ENCODE assay signal across 18 cellular contexts in genomic region chr2:240301256-240301795, GRCh38.
DNase-seq lines count a peak whose midpoint lies in the region; ATAC-seq, FAIRE-seq and TF ChIP-seq lines count a peak whose summit lies in the region.
"Had no signal": no experiment of that assay in that cellular context is flagged by ENCODE, and none has a peak within 500 bp of the region (broad histone marks: within the 10 kb centered on the region; RNA-seq: fewer than 3 reads in every experiment).

No MANE protein-coding gene starts in this region.

- H3K9me3 Mint-ChIP-seq in osteocyte (ENCODE audit: unreplicated experiment), result no peaks in the 10 kb centered on the region
- H3K9me3 Mint-ChIP-seq: CD8-positive, alpha-beta memory T cell had no signal

- no peak for TF ChIP-seq POLR2A in GM12892 (IDR thresholded peaks at IDR 0.05; ENCODE audit: low read depth, low read length)

- H3K4me1 Mint-ChIP-seq in osteocyte (ENCODE audit: unreplicated experiment), result peaks cover 21% of the 10 kb centered on the region
- H3K4me1 Mint-ChIP-seq: CD8-positive, alpha-beta memory T cell had no signal

- DNase-seq in AG20443 (ENCODE audit: low spot score) (peak; percentile 3), GM12892 (ENCODE audit: insufficient read length) (peak; percentile 2), coronary artery (ENCODE audit: low spot score) (peak; percentile 53), osteocyte (ENCODE audit: extremely low spot score, unreplicated experiment) (peak; percentile 76), NCI-H226 (no peak)
- DNase-seq: CD8-positive, alpha-beta memory T cell; KBM-7; NCI-H1105 treated with DMSO at 0.1 percent for 48 hours; NCI-H1694; NCI-H2081 treated with DMSO at 0.1 percent for 48 hours; NCI-H510A treated with DMSO at 0.1 percent for 48 hours; NCI-H774; OCI-M1; SHP77 had no signal

- H3K36me3 Mint-ChIP-seq in osteocyte (ENCODE audit: unreplicated experiment), result no peaks in the 10 kb centered on the region
- H3K36me3 Mint-ChIP-seq: CD8-positive, alpha-beta memory T cell had no signal

- H3K27ac Mint-ChIP-seq in osteocyte (ENCODE audit: unreplicated experiment), result no peak overlapping the region
- H3K27ac Mint-ChIP-seq: CD8-positive, alpha-beta memory T cell had no signal

- no peaks in the 10 kb centered on the region for H3K27me3 Mint-ChIP-seq in osteocyte (ENCODE audit: unreplicated experiment)

- H3K27ac ChIP-seq in coronary artery, result no peak overlapping the region

- no peak overlapping the region for H3K4me3 Mint-ChIP-seq in osteocyte (ENCODE audit: unreplicated experiment)
- H3K4me3 Mint-ChIP-seq: CD8-positive, alpha-beta memory T cell had no signal

- H3K4me3 ChIP-seq in coronary artery, result no peak overlapping the region

- no peak for TF ChIP-seq CTCF in coronary artery (IDR thresholded peaks at IDR 0.05)
- no peak for TF ChIP-seq CTCF in osteocyte (IDR thresholded peaks at IDR 0.05)

- no peak for ATAC-seq in HG02870 (IDR thresholded peaks at IDR 0.05; ENCODE audit: unreplicated experiment)
- ATAC-seq in activated CD4-positive, CD25-positive, alpha-beta regulatory T cell treated with anti-CD3 and anti-CD28 coated beads, Interleukin-2, amount 50 U/mL, for 24 hours, result no peak
- ATAC-seq: HepG2 had no signal

- no peak for FAIRE-seq in GM12892 (lab: Jason Lieb, UNC)
- FAIRE-seq: H1, HepG2 had no signal
